Comparison of ENCODE assay signal across 8 cellular contexts in genomic region chr12:94148841-94149780, GRCh38. TPM values are rescaled to one million over a fixed set of nuclear protein-coding genes. Genes with fewer than 3 reads are reported as not detected.
DNase-seq lines count a peak whose midpoint lies in the region; ATAC-seq, FAIRE-seq and TF ChIP-seq lines count a peak whose summit lies in the region.

No MANE protein-coding gene starts in this region.

- peak overlapping the region; percentile 85 for H3K4me3 Mint-ChIP-seq in activated CD4-positive, alpha-beta T cell treated with anti-CD3 and anti-CD28 coated beads, Interleukin-2, amount 10 ng/mL, durations not matched to agents 7 days and 5 days

- TF ChIP-seq CTCF in GM10266 (IDR thresholded peaks at IDR 0.05; ENCODE audit: control insufficient read depth, insufficient read depth, low read depth, missing control alignments) (peak; percentile 86), endothelial cell of umbilical vein (IDR thresholded peaks at IDR 0.05; ENCODE audit: extremely low read depth in 1 of 2, insufficient read depth in 1 of 2, low read depth in 1 of 2, low read length in 2 of 2) (peak in 1 of 2 donors; percentile 10), thyroid gland (IDR thresholded peaks at IDR 0.05) (no peak)

- H3K36me3 ChIP-seq in endothelial cell of umbilical vein (ENCODE audit: control insufficient read depth in 2 of 2, extremely low read depth in 1 of 2, insufficient read depth in 2 of 2, low read length in 2 of 2) (no peaks in the 10 kb centered on the region), mucosa of rectum (ENCODE audit: control insufficient read depth in 2 of 2, insufficient read depth in 2 of 2, low read length in 2 of 2) (no peaks in the 10 kb centered on the region), thyroid gland (no peaks in the 10 kb centered on the region)

- H3K9ac ChIP-seq in endothelial cell of umbilical vein (replicated peaks; ENCODE audit: extremely low read depth, insufficient read depth, low read length) = no peak overlapping the region
- peak overlapping the region; percentile 24 to 69 for H3K9ac ChIP-seq in mucosa of rectum (ENCODE audit: low read depth in 1 of 2, low read length in 2 of 2)

- no peak for FAIRE-seq in endothelial cell of umbilical vein (lab: Jason Lieb, UNC)

- POLR2A ChIA-PET in activated CD4-positive, alpha-beta T cell treated with anti-CD3 and anti-CD28 coated beads, Interleukin-2, amount 10 ng/mL, durations not matched to agents 7 days and 5 days (lab: Charles Lee) = no interaction called here
- POLR2A ChIA-PET in endothelial cell of umbilical vein (lab: Charles Lee) = no interaction called here

- BruUV-seq in endothelial cell of umbilical vein (replicated peaks; lab: Mats Ljungman, UMichigan) = no TSS peak

- H3K27me3 ChIP-seq in endothelial cell of umbilical vein (ENCODE audit: control insufficient read depth in 2 of 2, insufficient read depth in 2 of 2, low read length in 2 of 2) (peaks cover 62 to 83% of the 10 kb centered on the region in 2 experiments), mucosa of rectum (ENCODE audit: control insufficient read depth in 2 of 2, insufficient read depth in 2 of 2, low read length in 2 of 2) (peaks cover 0 to 4% of the 10 kb centered on the region in 2 donors), thyroid gland (no peaks in the 10 kb centered on the region)

- H3K27ac ChIP-seq in endothelial cell of umbilical vein (ENCODE audit: insufficient read depth, low read depth, low read length) (no peak overlapping the region), mucosa of rectum (ENCODE audit: low read depth in 2 of 2, low read length in 2 of 2) (peak overlapping the region; percentile 18 to 58), thyroid gland (no peak overlapping the region)

- TF ChIP-seq POLR2A in endothelial cell of umbilical vein (IDR thresholded peaks at IDR 0.05; ENCODE audit: low read depth, low read length) = no peak
- no peak for TF ChIP-seq POLR2A in thyroid gland (IDR thresholded peaks at IDR 0.05)

- H3K36me3 Mint-ChIP-seq in activated CD4-positive, alpha-beta T cell treated with anti-CD3 and anti-CD28 coated beads, Interleukin-2, amount 10 ng/mL, durations not matched to agents 7 days and 5 days (ENCODE audit: low read depth) = peaks cover 22% of the 10 kb centered on the region

- H3K79me2 ChIP-seq in endothelial cell of umbilical vein (ENCODE audit: control insufficient read depth, insufficient read depth, low read length) = no peaks in the 10 kb centered on the region

- peak overlapping the region in 1 of 3 experiments; percentile 33 for H3K4me3 ChIP-seq in endothelial cell of umbilical vein (replicated peaks in 1 of 3; ENCODE audit: insufficient read depth in 1 of 3, low read depth in 1 of 3, low read length in 3 of 3)
- peak overlapping the region; percentile 67 to 72 for H3K4me3 ChIP-seq in mucosa of rectum (ENCODE audit: low read length in 2 of 2)
- H3K4me3 ChIP-seq in thyroid gland (replicated peaks in 1 of 3) = peak overlapping the region; percentile 24 to 47 (median 46)

- no peak overlapping the region for H2AFZ ChIP-seq in endothelial cell of umbilical vein (ENCODE audit: low read depth, low read length)

- H3K9me3 ChIP-seq in endothelial cell of umbilical vein (replicated peaks; ENCODE audit: control insufficient read depth, insufficient read depth, low read length) = no peaks in the 10 kb centered on the region
- no peaks in the 10 kb centered on the region for H3K9me3 ChIP-seq in mucosa of rectum (ENCODE audit: control insufficient read depth in 2 of 2, low read length in 2 of 2)
- H3K9me3 ChIP-seq in thyroid gland = no peaks in the 10 kb centered on the region

- H3K9me1 ChIP-seq in endothelial cell of umbilical vein (replicated peaks; ENCODE audit: control insufficient read depth, extremely low read depth, insufficient read depth, low read length) = no peaks in the 10 kb centered on the region

- intact Hi-C loops in endothelial cell of umbilical vein (cut with micrococcal nuclease) = loop anchor here (5.0 kb wide), 2 partner anchors 283 to 383 kb away; no protein-coding TSS in a partner anchor
- intact Hi-C loops in thyroid gland (cut with DNase I) = loop anchor here (10.0 kb wide), 1 partner anchor 286 kb away; no protein-coding TSS in a partner anchor

- peaks cover 47% of the 10 kb centered on the region for H3K4me1 Mint-ChIP-seq in activated CD4-positive, alpha-beta T cell treated with anti-CD3 and anti-CD28 coated beads, Interleukin-2, amount 10 ng/mL, durations not matched to agents 7 days and 5 days

- no peaks in the 10 kb centered on the region for H3K4me1 ChIP-seq in endothelial cell of umbilical vein (ENCODE audit: control insufficient read depth, extremely low read depth, insufficient read depth, low read length)
- peaks cover 19 to 25% of the 10 kb centered on the region in 2 donors for H3K4me1 ChIP-seq in mucosa of rectum (ENCODE audit: control insufficient read depth in 2 of 2, insufficient read depth in 2 of 2, low read length in 2 of 2)
- H3K4me1 ChIP-seq in thyroid gland = peaks cover 15 to 17% of the 10 kb centered on the region in 2 donors

- CTCF ChIA-PET in activated CD4-positive, alpha-beta T cell treated with anti-CD3 and anti-CD28 coated beads, Interleukin-2, amount 10 ng/mL, durations not matched to agents 7 days and 5 days (lab: Charles Lee) = interaction anchor here (0.6 to 1.9 kb wide), 6 partner anchors 8 to 156 kb away, joined by 3 to 7 read pairs (median 4); no protein-coding TSS in a partner anchor
- CTCF ChIA-PET in endothelial cell of umbilical vein (lab: Charles Lee) = no interaction called here

- DNase-seq in GM10266 (ENCODE audit: extremely low spot score) = peak; percentile 87
- peak; percentile 42 for DNase-seq in M059J (ENCODE audit: low read depth)
- peak; percentile 45 for DNase-seq in activated CD4-positive, alpha-beta T cell treated with anti-CD3 and anti-CD28 coated beads, Interleukin-2, amount 10 ng/mL, durations not matched to agents 7 days and 5 days
- DNase-seq in endothelial cell of umbilical vein (ENCODE audit: low read depth, low spot score) = no peak
- DNase-seq in thyroid gland = peak; percentile 34 to 41
- no peak for DNase-seq in superior temporal gyrus (ENCODE audit: extremely low spot score)

- no peaks in the 10 kb centered on the region for H4K20me1 ChIP-seq in endothelial cell of umbilical vein (replicated peaks; ENCODE audit: control insufficient read depth, extremely low read depth, insufficient read depth, low read length)

- peak; percentile 35 for ATAC-seq in GM21737 (IDR thresholded peaks at IDR 0.05; ENCODE audit: unreplicated experiment)

- H3K9me3 Mint-ChIP-seq in activated CD4-positive, alpha-beta T cell treated with anti-CD3 and anti-CD28 coated beads, Interleukin-2, amount 10 ng/mL, durations not matched to agents 7 days and 5 days = no peaks in the 10 kb centered on the region

- H3K27me3 Mint-ChIP-seq in activated CD4-positive, alpha-beta T cell treated with anti-CD3 and anti-CD28 coated beads, Interleukin-2, amount 10 ng/mL, durations not matched to agents 7 days and 5 days = peaks cover 21% of the 10 kb centered on the region

- H3K4me2 ChIP-seq in endothelial cell of umbilical vein (ENCODE audit: insufficient read depth, low read length) = no peak overlapping the region

- peak overlapping the region; percentile 13 for H3K27ac Mint-ChIP-seq in activated CD4-positive, alpha-beta T cell treated with anti-CD3 and anti-CD28 coated beads, Interleukin-2, amount 10 ng/mL, durations not matched to agents 7 days and 5 days

- WGBS in thyroid gland, 2 donors = 3% methylated on average over 13 to 31 of the region's 124 CpGs

- dilution Hi-C loops in endothelial cell of umbilical vein (cut with MboI; ENCODE audit: extremely low pct_ligation_motif_present, low sequenced_read_pairs) = no loop called here

TF ChIP-seq in endothelial cell of umbilical vein, 7 proteins besides CTCF, POLR2A, EP300 and RAD21:
- TF ChIP-seq JUN (IDR thresholded peaks at IDR 0.05; ENCODE audit: borderline replicate concordance, insufficient read depth, insufficient read length, low read depth) (no peak), EZH2 (IDR thresholded peaks at IDR 0.05; ENCODE audit: borderline replicate concordance, low read depth, low read length, severe bottlenecking) (peak; percentile 92), MYC (IDR thresholded peaks at IDR 0.05; ENCODE audit: low read depth, low read length) (no peak)

RNA-seq across cellular contexts. Expression of gene PLXNC1, which starts 0.7 kb away (rescaled TPM):
- total RNA-seq in M059J (2014; rRNA removed; shearing (Covaris generic)) = 0.20 and 3.4 TPM in 2 replicates
- 10 to 100 TPM; 27.4 to 29.7 TPM for total RNA-seq in activated CD4-positive, alpha-beta T cell treated with anti-CD3 and anti-CD28 coated beads, Interleukin-2, amount 10 ng/mL, durations not matched to agents 7 days and 5 days
- total RNA-seq in endothelial cell of umbilical vein (0.04 TPM in 1 of 2 replicates, not detected in the other), thyroid gland (1 to 10 TPM; 4.5 to 7.2 (median 5.1) TPM)
- polyA plus RNA-seq in endothelial cell of umbilical vein = 0.02 TPM in 1 of 2 replicates, not detected in the other
- polyA plus RNA-seq in endothelial cell of umbilical vein (2011; cell fraction: cytosol; rRNA removed) = 0.03 TPM in 2 replicates
- not detected in 2 replicates for polyA plus RNA-seq in endothelial cell of umbilical vein (2011; cell fraction: nucleus; rRNA removed)
- polyA plus RNA-seq in endothelial cell of umbilical vein (2012) = 0.05 and 0.13 TPM in 2 replicates
- polyA minus RNA-seq in endothelial cell of umbilical vein = not detected in 2 replicates
- not detected for polyA minus RNA-seq in endothelial cell of umbilical vein (2011; cell fraction: cytosol; rRNA and poly(A)+ RNA removed)
- not detected in 2 replicates for polyA minus RNA-seq in endothelial cell of umbilical vein (2011; cell fraction: nucleus; rRNA and poly(A)+ RNA removed)

Comparison
In these comparisons a context has a peak if more than half of its experiments do, and no peak if none do; other contexts are left out.
1. DNase-seq: peak in GM10266 (single experiment), M059J (single experiment), activated CD4-positive, alpha-beta T cell treated with anti-CD3 and anti-CD28 coated beads, Interleukin-2, amount 10 ng/mL, durations not matched to agents 7 days and 5 days (single experiment) and thyroid gland (2 of 2); none in endothelial cell of umbilical vein (single experiment) and superior temporal gyrus (single experiment).
2. H3K27ac ChIP-seq: peak in mucosa of rectum (2 of 2); none in endothelial cell of umbilical vein (single experiment) and thyroid gland (0 of 3).